In genomic region chr6:116064626-116065025, GRCh38 we compare ENCODE assay signal across 26 cellular contexts. TPM values are rescaled to one million over a fixed set of nuclear protein-coding genes. Genes with fewer than 3 reads are reported as not detected.
"Had no signal": no experiment of that assay in that cellular context is flagged by ENCODE, and none has a peak within 500 bp of the region (broad histone marks: within the 10 kb centered on the region; RNA-seq: fewer than 3 reads in every experiment).

No MANE protein-coding gene starts in this region.

- H3K4me3 Mint-ChIP-seq: memory B cell; naive thymus-derived CD4-positive, alpha-beta T cell; natural killer cell treated with Interleukin-12 subunit alpha and Interleukin-12 subunit beta and Interleukin-15 and Interleukin-18, amount 100 ng/mL, for 72 hours; stimulated activated effector memory CD8-positive, alpha-beta T cell treated with anti-CD3 and anti-CD28 coated beads, Interleukin-12 subunit alpha, Interleukin-12 subunit beta, amount 100 ng/mL, for 72 hours; stimulated activated naive CD8-positive, alpha-beta T cell treated with anti-CD3 and anti-CD28 coated beads, Interleukin-15, Interleukin-2, amounts not matched to agents 100 ng/mL and 50 ng/mL, for 24 hours had no signal

- FAIRE-seq: kidney, urothelium cell line had no signal

- H3K36me3 ChIP-seq: left lung, ovary, right atrium auricular region, spleen, suprapubic skin, thoracic aorta, tibial artery, upper lobe of right lung had no signal

- H3K4me1 ChIP-seq: left lung, spleen, upper lobe of right lung had no signal

- H3K9me3 ChIP-seq: left lung, mucosa of descending colon, ovary, right atrium auricular region, spleen, suprapubic skin, thoracic aorta, tibial artery, upper lobe of right lung had no signal

- ATAC-seq: left colon; left lung; mucosa of descending colon; naive thymus-derived CD4-positive, alpha-beta T cell; natural killer cell treated with Interleukin-12 subunit alpha and Interleukin-12 subunit beta and Interleukin-15 and Interleukin-18, amount 100 ng/mL, for 72 hours; sciatic nerve; stimulated activated effector memory CD8-positive, alpha-beta T cell treated with anti-CD3 and anti-CD28 coated beads, Interleukin-12 subunit alpha, Interleukin-12 subunit beta, amount 100 ng/mL, for 72 hours; upper lobe of right lung had no signal

- H3K4me1 Mint-ChIP-seq: stimulated activated effector memory CD8-positive, alpha-beta T cell treated with anti-CD3 and anti-CD28 coated beads, Interleukin-12 subunit alpha, Interleukin-12 subunit beta, amount 100 ng/mL, for 72 hours had no signal

- H3K9me3 Mint-ChIP-seq: memory B cell; naive thymus-derived CD4-positive, alpha-beta T cell; natural killer cell treated with Interleukin-12 subunit alpha and Interleukin-12 subunit beta and Interleukin-15 and Interleukin-18, amount 100 ng/mL, for 72 hours; stimulated activated effector memory CD8-positive, alpha-beta T cell treated with anti-CD3 and anti-CD28 coated beads, Interleukin-12 subunit alpha, Interleukin-12 subunit beta, amount 100 ng/mL, for 72 hours; stimulated activated naive CD8-positive, alpha-beta T cell treated with anti-CD3 and anti-CD28 coated beads, Interleukin-15, Interleukin-2, amounts not matched to agents 100 ng/mL and 50 ng/mL, for 24 hours had no signal

- H3K36me3 Mint-ChIP-seq: memory B cell; naive thymus-derived CD4-positive, alpha-beta T cell; natural killer cell treated with Interleukin-12 subunit alpha and Interleukin-12 subunit beta and Interleukin-15 and Interleukin-18, amount 100 ng/mL, for 72 hours; stimulated activated effector memory CD8-positive, alpha-beta T cell treated with anti-CD3 and anti-CD28 coated beads, Interleukin-12 subunit alpha, Interleukin-12 subunit beta, amount 100 ng/mL, for 72 hours had no signal

- H3K4me3 ChIP-seq: left lung, mucosa of descending colon, ovary, right atrium auricular region, skin epidermis, spleen, suprapubic skin, thoracic aorta, tibial artery, upper lobe of right lung had no signal

- DNase-seq: hippocampal formation; kidney; left colon; left lung; midbrain; mucosa of descending colon; naive thymus-derived CD4-positive, alpha-beta T cell; ovary; spleen; stimulated activated CD4-positive, alpha-beta T cell treated with anti-CD3 and anti-CD28 coated beads, Interleukin-4, amount 100 ng/mL, for 24 hours; stimulated activated naive CD4-positive, alpha-beta T cell; tibial artery; trophoblast cell; upper lobe of right lung had no signal

- H3K27ac ChIP-seq: left lung, ovary, right atrium auricular region, skin epidermis, spleen, suprapubic skin, thoracic aorta, upper lobe of right lung had no signal

- H3K27me3 ChIP-seq: left lung, ovary, right atrium auricular region, spleen, suprapubic skin, tibial artery, upper lobe of right lung had no signal

- H3K27me3 Mint-ChIP-seq: memory B cell had no signal

- H3K27ac Mint-ChIP-seq: memory B cell; naive thymus-derived CD4-positive, alpha-beta T cell; natural killer cell treated with Interleukin-12 subunit alpha and Interleukin-12 subunit beta and Interleukin-15 and Interleukin-18, amount 100 ng/mL, for 72 hours; progenitor cell of endocrine pancreas; stimulated activated effector memory CD8-positive, alpha-beta T cell treated with anti-CD3 and anti-CD28 coated beads, Interleukin-12 subunit alpha, Interleukin-12 subunit beta, amount 100 ng/mL, for 72 hours; stimulated activated naive CD8-positive, alpha-beta T cell treated with anti-CD3 and anti-CD28 coated beads, Interleukin-15, Interleukin-2, amounts not matched to agents 100 ng/mL and 50 ng/mL, for 24 hours had no signal

RNA-seq across cellular contexts. Expression of gene FRK, which starts 3.9 kb away (rescaled TPM):
- polyA plus RNA-seq: naive thymus-derived CD4-positive, alpha-beta T cell; neural cell had no signal
